ENCODE assay signal across 18 cellular contexts in the genomic region with DNA sequence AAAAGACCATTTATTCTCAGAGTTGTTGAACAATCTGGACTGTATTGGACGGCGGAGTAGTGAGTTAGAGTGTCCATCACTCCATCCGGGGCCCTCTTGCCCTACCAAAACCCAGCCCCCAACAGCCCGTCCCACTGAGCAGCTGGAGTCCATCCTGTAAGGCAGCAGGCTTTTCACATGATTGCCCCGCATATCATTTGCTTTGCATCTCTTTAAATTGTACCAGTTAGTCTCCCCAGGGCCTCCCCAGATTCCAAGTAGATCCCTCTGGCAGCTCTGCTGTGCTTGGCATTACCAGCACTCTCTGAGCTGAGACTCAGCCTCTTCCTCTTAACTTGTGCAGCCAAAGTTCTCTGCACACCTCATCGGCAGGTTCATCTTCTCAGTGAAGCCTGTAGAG. TPM values are rescaled to one million over a fixed set of nuclear protein-coding genes. Genes with fewer than 3 reads are reported as not detected.
DNase-seq lines count a peak whose midpoint lies in the region; ATAC-seq and TF ChIP-seq lines count a peak whose summit lies in the region.
"Had no signal": no experiment of that assay in that cellular context is flagged by ENCODE, and none has a peak within 500 bp of the region (broad histone marks: within the 10 kb centered on the region; RNA-seq: fewer than 3 reads in every experiment).

No MANE protein-coding gene starts in this region.

- BruUV-seq in A673 (replicated peaks; lab: Mats Ljungman, UMichigan) = no TSS peak

- H3K4me3 Mint-ChIP-seq in endodermal cell = no peak overlapping the region
- H3K4me3 Mint-ChIP-seq: CD8-positive, alpha-beta T cell had no signal

- no peak overlapping the region for H4K5ac ChIP-seq in mesendoderm (ENCODE audit: low read length)

- POLR2A ChIA-PET in A673 (lab: Charles Lee; ENCODE audit: low non-redundant PET) = no interaction called here

- no peak overlapping the region for H3K27ac ChIP-seq in A673 (ENCODE audit: low read depth, low read length, poor library complexity, severe bottlenecking)
- no peak overlapping the region for H3K27ac ChIP-seq in endodermal cell (ENCODE audit: low read depth, low read length)
- no peak overlapping the region for H3K27ac ChIP-seq in mesendoderm (ENCODE audit: low read depth, low read length)
- H3K27ac ChIP-seq: BLaER1, SK-N-MC had no signal

- H3K36me3 Mint-ChIP-seq in endodermal cell (ENCODE audit: low read depth) = peaks cover 9% of the 10 kb centered on the region
- H3K36me3 Mint-ChIP-seq: CD8-positive, alpha-beta T cell had no signal

- no peaks in the 10 kb centered on the region for H3K79me1 ChIP-seq in mesendoderm (ENCODE audit: low read length)

- H3K4me3 ChIP-seq in A673 (ENCODE audit: low read depth, low read length, poor library complexity, severe bottlenecking) (no peak overlapping the region), NT2/D1 (ENCODE audit: insufficient read length, low read depth) (no peak overlapping the region), endodermal cell (ENCODE audit: low read length) (no peak overlapping the region), mesendoderm (ENCODE audit: low read length) (no peak overlapping the region)
- H3K4me3 ChIP-seq: BLaER1, HAP-1, SK-N-MC had no signal

- H3K79me2 ChIP-seq in mesendoderm (ENCODE audit: control insufficient read depth, insufficient read depth, low read length) = no peaks in the 10 kb centered on the region

- H4K8ac ChIP-seq in mesendoderm (ENCODE audit: low read depth, low read length) = no peak overlapping the region

- no peak overlapping the region for H2BK5ac ChIP-seq in mesendoderm (ENCODE audit: low read length)

- intact Hi-C loops in A673 (cut with micrococcal nuclease; ENCODE audit: unreplicated experiment) = no loop called here

- DNase-seq in A673 (ENCODE audit: low spot score) (peak; percentile 31), NT2/D1 (ENCODE audit: low read depth, low spot score) (peak; percentile 36), endodermal cell (peak; percentile 71), mesendoderm (peak; percentile 41), left lobe of liver (ENCODE audit: low spot score) (no peak)
- DNase-seq: CD8-positive, alpha-beta T cell; GF-D8; KBM-7; NCI-H1417 treated with DMSO at 0.1 percent for 48 hours; NCI-H2029; NCI-H774 had no signal

- no peak overlapping the region for H3K4ac ChIP-seq in mesendoderm (ENCODE audit: low read depth, low read length)

- no peaks in the 10 kb centered on the region for H3K36me3 ChIP-seq in A673 (ENCODE audit: insufficient read depth, low read length, poor library complexity, severe bottlenecking)
- H3K36me3 ChIP-seq in NT2/D1 (ENCODE audit: insufficient read depth, insufficient read length, low read length) = no peaks in the 10 kb centered on the region
- no peaks in the 10 kb centered on the region for H3K36me3 ChIP-seq in endodermal cell (ENCODE audit: control insufficient read depth, insufficient read depth, low read length)
- H3K36me3 ChIP-seq in mesendoderm (ENCODE audit: control insufficient read depth, insufficient read depth, low read length) = no peaks in the 10 kb centered on the region
- H3K36me3 ChIP-seq: BLaER1, HAP-1 had no signal

- TF ChIP-seq CTCF in A673 (conservative IDR thresholded peaks at IDR 0.05; ENCODE audit: low read depth, low read length) (no peak), endodermal cell (conservative IDR thresholded peaks at IDR 0.05) (no peak)

- H3K9ac ChIP-seq in NT2/D1 (ENCODE audit: insufficient read length, low read depth) (no peak overlapping the region), endodermal cell (ENCODE audit: extremely low read depth, low read length, poor library complexity, severe bottlenecking) (no peak overlapping the region), mesendoderm (ENCODE audit: low read length) (no peak overlapping the region)
- H3K9ac ChIP-seq: BLaER1 had no signal

- 17 to 73% methylated on average over 2 to 5 of the region's 6 CpGs for WGBS in endodermal cell (ENCODE audit: insufficient coverage in 1 of 2, insufficient read length in 1 of 2), 2 experiments
- no CpG with 5 or more reads among the region's 6 CpGs for WGBS in mesendoderm (ENCODE audit: extremely low coverage, insufficient coverage, low lambda C conversion rate)

- peaks cover 27% of the 10 kb centered on the region for H3K9me3 Mint-ChIP-seq in endodermal cell

- H3K4me1 ChIP-seq in A673 (ENCODE audit: insufficient read depth, low read length, poor library complexity, severe bottlenecking) (peaks cover 4% of the 10 kb centered on the region), NT2/D1 (ENCODE audit: insufficient read depth, insufficient read length) (no peaks in the 10 kb centered on the region), endodermal cell (ENCODE audit: control insufficient read depth, insufficient read depth, low read length) (peaks cover 6% of the 10 kb centered on the region), mesendoderm (ENCODE audit: control insufficient read depth, low read depth, low read length) (no peaks in the 10 kb centered on the region)
- H3K4me1 ChIP-seq: BLaER1, HAP-1 had no signal

- H2BK120ac ChIP-seq in mesendoderm (ENCODE audit: low read depth, low read length) = no peak overlapping the region

- no peak overlapping the region for H2BK15ac ChIP-seq in mesendoderm (replicated peaks; ENCODE audit: low read depth)

- H3K4me1 Mint-ChIP-seq in endodermal cell = peaks cover 14% of the 10 kb centered on the region

- no peak overlapping the region for H3K56ac ChIP-seq in mesendoderm (ENCODE audit: low read length)

- H3K9me3 ChIP-seq in A673 (ENCODE audit: low read depth, low read length, poor library complexity, severe bottlenecking) = no peaks in the 10 kb centered on the region
- H3K9me3 ChIP-seq in NT2/D1 (ENCODE audit: insufficient read depth, low read length) = peaks cover 6% of the 10 kb centered on the region; the same call in 1 of the 2 replicates
- H3K9me3 ChIP-seq in endodermal cell (ENCODE audit: control insufficient read depth, low read length) = peaks cover 19% of the 10 kb centered on the region
- H3K9me3 ChIP-seq: HAP-1 had no signal

- H3K18ac ChIP-seq in mesendoderm (ENCODE audit: low read length) = no peak overlapping the region

- CTCF ChIA-PET in A673 (lab: Charles Lee) = no interaction called here

- H3K4me2 ChIP-seq in mesendoderm (ENCODE audit: low read length) = no peak overlapping the region
- H3K4me2 ChIP-seq: BLaER1 had no signal

- H3K27me3 ChIP-seq in A673 (replicated peaks; ENCODE audit: insufficient read depth, low read depth, low read length, poor library complexity) = no peaks in the 10 kb centered on the region
- no peaks in the 10 kb centered on the region for H3K27me3 ChIP-seq in NT2/D1 (ENCODE audit: insufficient read depth, insufficient read length)
- no peaks in the 10 kb centered on the region for H3K27me3 ChIP-seq in endodermal cell (ENCODE audit: control insufficient read depth, insufficient read depth, low read length, poor library complexity, severe bottlenecking)
- no peaks in the 10 kb centered on the region for H3K27me3 ChIP-seq in mesendoderm (ENCODE audit: insufficient read depth, low read length, poor library complexity)
- H3K27me3 ChIP-seq: BLaER1 had no signal

- H2AK5ac ChIP-seq in mesendoderm (ENCODE audit: low read length) = no peak overlapping the region

- no peak overlapping the region for H3K23ac ChIP-seq in mesendoderm (ENCODE audit: low read length)

- no peak overlapping the region for H3K27ac Mint-ChIP-seq in endodermal cell
- H3K27ac Mint-ChIP-seq: CD8-positive, alpha-beta T cell had no signal

- no peaks in the 10 kb centered on the region for H3K27me3 Mint-ChIP-seq in endodermal cell (ENCODE audit: insufficient read depth)

- ATAC-seq in GM19452 (IDR thresholded peaks at IDR 0.05; ENCODE audit: unreplicated experiment) = no peak
- ATAC-seq in HG02763 (IDR thresholded peaks at IDR 0.05; ENCODE audit: unreplicated experiment) = no peak
- ATAC-seq in HG03378 (IDR thresholded peaks at IDR 0.05; ENCODE audit: unreplicated experiment) = no peak
- no peak for ATAC-seq in left lobe of liver
- ATAC-seq: CD8-positive, alpha-beta T cell had no signal

RNA-seq across cellular contexts. Expression of a gene that starts 48.6 kb away (rescaled TPM):
- 0.28 and 0.34 TPM in 2 replicates for total RNA-seq in A673 (2021)
- total RNA-seq in endodermal cell = 10 to 100 TPM; 61.5 to 63.2 TPM
- 16.5 TPM for polyA plus RNA-seq in endodermal cell (2013, experiment 1 of 2)
- polyA plus RNA-seq in endodermal cell (2013, experiment 2 of 2) = 10.5 TPM
- polyA plus RNA-seq in mesendoderm (2013, experiment 1 of 2) = 21.7 TPM
- 21.6 TPM for polyA plus RNA-seq in mesendoderm (2013, experiment 2 of 2)
- total RNA-seq in left lobe of liver = 0.35 TPM
- total RNA-seq: CD8-positive, alpha-beta T cell; NCI-H460 had no signal

Comparison
In these comparisons a context has a peak if more than half of its experiments do, and no peak if none do; other contexts are left out.
1. RNA of a gene that starts 48.6 kb away (total RNA-seq): 61.5 to 63.2 TPM in endodermal cell; 0.35 TPM in left lobe of liver (single experiment) and 0.28 to 0.34 TPM in A673; every median in the first group is over 10 times any median in the second.